ENCODE assay signal across 26 cellular contexts in genomic region chr18:31261792-31262582, GRCh38. TPM values are rescaled to one million over a fixed set of nuclear protein-coding genes. Genes with fewer than 3 reads are reported as not detected.
DNase-seq lines count a peak whose midpoint lies in the region; ATAC-seq, FAIRE-seq and TF ChIP-seq lines count a peak whose summit lies in the region.
"Had no signal": no experiment of that assay in that cellular context is flagged by ENCODE, and none has a peak within 500 bp of the region (broad histone marks: within the 10 kb centered on the region; RNA-seq: fewer than 3 reads in every experiment).

No MANE protein-coding gene starts in this region.

- FAIRE-seq in HTR-8/SVneo (lab: Jason Lieb, UNC): no peak
- FAIRE-seq: islet of Langerhans, urothelium cell line had no signal

- H3K36me3 Mint-ChIP-seq in endodermal cell (ENCODE audit: low read depth): no peaks in the 10 kb centered on the region
- H3K36me3 Mint-ChIP-seq: CD8-positive, alpha-beta memory T cell had no signal

- no peak for TF ChIP-seq CTCF in endodermal cell (conservative IDR thresholded peaks at IDR 0.05)
- no peak for TF ChIP-seq CTCF in lower lobe of right lung (IDR thresholded peaks at IDR 0.05)
- TF ChIP-seq CTCF in smooth muscle cell (IDR thresholded peaks at IDR 0.05; ENCODE audit: borderline replicate concordance, insufficient read depth, poor library complexity, severe bottlenecking): no peak

- in situ Hi-C loops in GM23248 (cut with MboI): no loop called here

- no peaks in the 10 kb centered on the region for H3K36me3 ChIP-seq in endodermal cell (ENCODE audit: control insufficient read depth, insufficient read depth, low read length)
- H3K36me3 ChIP-seq in lower lobe of right lung: no peaks in the 10 kb centered on the region
- H3K36me3 ChIP-seq in smooth muscle cell (ENCODE audit: low read depth): no peaks in the 10 kb centered on the region
- no peaks in the 10 kb centered on the region for H3K36me3 ChIP-seq in GM23248 (ENCODE audit: low read depth)

- no peaks in the 10 kb centered on the region for H3K9me2 ChIP-seq in GM23248 (ENCODE audit: insufficient read depth)

- H4K20me1 ChIP-seq in smooth muscle cell (ENCODE audit: low read depth) (no peaks in the 10 kb centered on the region), GM23248 (ENCODE audit: insufficient read depth) (no peaks in the 10 kb centered on the region)

- H3K4me1 ChIP-seq in endodermal cell (ENCODE audit: control insufficient read depth, insufficient read depth, low read length): peaks cover 9% of the 10 kb centered on the region
- H3K4me1 ChIP-seq in lower lobe of right lung: no peaks in the 10 kb centered on the region
- H3K4me1 ChIP-seq in smooth muscle cell (ENCODE audit: low read depth): peaks cover 5% of the 10 kb centered on the region
- no peaks in the 10 kb centered on the region for H3K4me1 ChIP-seq in GM23248 (ENCODE audit: insufficient read depth)
- H3K4me1 ChIP-seq: foreskin keratinocyte had no signal

- 63 to 80% methylated on average over 2 to 5 of the region's 6 CpGs for WGBS in endodermal cell (ENCODE audit: insufficient coverage in 1 of 2, insufficient read length in 1 of 2), 2 experiments
- 54% methylated on average over 6 of the region's 6 CpGs for WGBS in smooth muscle cell (ENCODE audit: low lambda C conversion rate)
- WGBS in GM23248 (ENCODE audit: low coverage in 1 of 2, low lambda C conversion rate in 2 of 2, missing lambda C conversion rate in 2 of 2), 2 experiments: 7 to 10% methylated on average over 6 of the region's 6 CpGs

- H3K79me2 ChIP-seq in smooth muscle cell (ENCODE audit: low read depth): no peaks in the 10 kb centered on the region
- no peaks in the 10 kb centered on the region for H3K79me2 ChIP-seq in GM23248 (ENCODE audit: insufficient read depth)

- no peaks in the 10 kb centered on the region for H3K27me3 Mint-ChIP-seq in endodermal cell (ENCODE audit: insufficient read depth)
- H3K27me3 Mint-ChIP-seq: CD8-positive, alpha-beta memory T cell had no signal

- intact Hi-C loops in lower lobe of right lung (cut with DNase I): no loop called here

- no peaks in the 10 kb centered on the region for H3K27me3 ChIP-seq in endodermal cell (ENCODE audit: control insufficient read depth, insufficient read depth, low read length, poor library complexity, severe bottlenecking)
- H3K27me3 ChIP-seq in lower lobe of right lung (ENCODE audit: low read depth): no peaks in the 10 kb centered on the region
- H3K27me3 ChIP-seq in smooth muscle cell (ENCODE audit: low read depth): no peaks in the 10 kb centered on the region
- H3K27me3 ChIP-seq in GM23248 (replicated peaks; ENCODE audit: insufficient read depth): no peaks in the 10 kb centered on the region
- H3K27me3 ChIP-seq: foreskin keratinocyte had no signal

- H3K4me1 Mint-ChIP-seq in endodermal cell: peaks cover 25% of the 10 kb centered on the region
- H3K4me1 Mint-ChIP-seq: CD8-positive, alpha-beta memory T cell had no signal

- H3K9me3 ChIP-seq in endodermal cell (ENCODE audit: control insufficient read depth, low read length) (no peaks in the 10 kb centered on the region), lower lobe of right lung (no peaks in the 10 kb centered on the region), smooth muscle cell (replicated peaks; ENCODE audit: low read depth) (no peaks in the 10 kb centered on the region), GM23248 (ENCODE audit: low read depth) (no peaks in the 10 kb centered on the region)

- H3K9ac ChIP-seq in endodermal cell (ENCODE audit: extremely low read depth, low read length, poor library complexity, severe bottlenecking) (peak overlapping the region; percentile 66), smooth muscle cell (ENCODE audit: low read depth) (peak overlapping the region; percentile 73), GM23248 (no peak overlapping the region)

- H3K27ac ChIP-seq in endodermal cell (ENCODE audit: low read depth, low read length) (peak overlapping the region; percentile 42), lower lobe of right lung (no peak overlapping the region), smooth muscle cell (ENCODE audit: low read depth) (peak overlapping the region; percentile 73), GM23248 (no peak overlapping the region)
- H3K27ac ChIP-seq: foreskin keratinocyte, VCaP had no signal

- peak overlapping the region; percentile 81 for H2AFZ ChIP-seq in smooth muscle cell (ENCODE audit: low read depth)
- no peak overlapping the region for H2AFZ ChIP-seq in GM23248

- peak; percentile 25 for DNase-seq in HT-29 (ENCODE audit: low spot score)
- DNase-seq in endodermal cell: peak; percentile 57
- no peak for DNase-seq in lower lobe of right lung
- no peak for DNase-seq in smooth muscle cell (lab: John Stamatoyannopoulos, UW; ENCODE audit: unreplicated experiment)
- DNase-seq in GM23248: no peak
- DNase-seq in Kasumi-1 (lab: John Stamatoyannopoulos, UW): no peak
- DNase-seq in HTR-8/SVneo (ENCODE audit: insufficient read length, low spot score): no peak
- DNase-seq: activated effector memory CD4-positive, alpha-beta T cell treated with anti-CD3 and anti-CD28 coated beads, Interleukin-2, amount 50 U/mL, for 16 hours; caudate nucleus; CD8-positive, alpha-beta memory T cell; DMS79; foreskin keratinocyte; HFFc6; hypothalamus; KBM-7; MV-4-11; NCI-H187 had no signal

- H3K4me3 ChIP-seq in endodermal cell (ENCODE audit: low read length) (peak overlapping the region; percentile 32), lower lobe of right lung (no peak overlapping the region), smooth muscle cell (no peak overlapping the region), GM23248 (no peak overlapping the region)

- H3F3A ChIP-seq in smooth muscle cell (ENCODE audit: low read depth) (no peaks in the 10 kb centered on the region), GM23248 (ENCODE audit: insufficient read depth) (no peaks in the 10 kb centered on the region)

- H3K4me3 Mint-ChIP-seq in endodermal cell: peak overlapping the region; percentile 12
- H3K4me3 Mint-ChIP-seq: CD8-positive, alpha-beta memory T cell; HFFc6; T-helper 1 cell treated with Interleukin-12 subunit alpha and Interleukin-12 subunit beta and Interleukin-4 antibody, amounts not matched to agents 30 μg/mL and 1 μg/mL, for 36 hours had no signal

- H3K4me2 ChIP-seq in smooth muscle cell (peak overlapping the region; percentile 13), GM23248 (ENCODE audit: unreplicated experiment) (no peak overlapping the region)

- H3K27ac Mint-ChIP-seq in endodermal cell: peak overlapping the region; percentile 98
- H3K27ac Mint-ChIP-seq: CD8-positive, alpha-beta memory T cell; HFFc6; T-helper 1 cell treated with Interleukin-12 subunit alpha and Interleukin-12 subunit beta and Interleukin-4 antibody, amounts not matched to agents 30 μg/mL and 1 μg/mL, for 36 hours had no signal

- H3K9me3 Mint-ChIP-seq in endodermal cell: no peaks in the 10 kb centered on the region
- H3K9me3 Mint-ChIP-seq: T-helper 1 cell treated with Interleukin-12 subunit alpha and Interleukin-12 subunit beta and Interleukin-4 antibody, amounts not matched to agents 30 μg/mL and 1 μg/mL, for 36 hours had no signal

- ATAC-seq in lower lobe of right lung: peak; percentile 42 to 91
- no peak for ATAC-seq in HG03280 (IDR thresholded peaks at IDR 0.05; ENCODE audit: unreplicated experiment)
- ATAC-seq: foreskin keratinocyte, Panc1 had no signal

RNA-seq across cellular contexts. Expression of gene DSG1, which starts 56.0 kb away (rescaled TPM):
- total RNA-seq in HT-29 (2014; rRNA removed; shearing (Covaris generic)): not detected in 2 replicates
- total RNA-seq in endodermal cell: not detected
- polyA plus RNA-seq in endodermal cell (2013, experiment 1 of 2): not detected
- not detected for polyA plus RNA-seq in endodermal cell (2013, experiment 2 of 2)
- not detected for total RNA-seq in lower lobe of right lung
- total RNA-seq in smooth muscle cell: 65.5 and 73.8 TPM in 2 replicates
- 3.4 and 5.0 TPM in 2 replicates for polyA plus RNA-seq in smooth muscle cell
- not detected in 2 replicates for total RNA-seq in GM23248 (2014; rRNA removed; shearing (Covaris generic))
- not detected in 2 replicates for polyA plus RNA-seq in GM23248 (2016; fragmentation: Nextera tagmentation; extraction: Ambion mirVana)
- total RNA-seq: CD8-positive, alpha-beta memory T cell; epithelial cell of proximal tubule; HFFc6; mononuclear cell; SK-MEL-5 had no signal
- polyA plus RNA-seq: CD8-positive, alpha-beta memory T cell had no signal

Comparison
In these comparisons a context has a peak if more than half of its experiments do, and no peak if none do; other contexts are left out.
1. DNase-seq: peak in HT-29 (single experiment) and endodermal cell (single experiment); none in lower lobe of right lung (single experiment), smooth muscle cell (single experiment), GM23248 (single experiment), Kasumi-1 (0 of 2) and HTR-8/SVneo (single experiment).
2. H3K27ac ChIP-seq: peak in endodermal cell (single experiment) and smooth muscle cell (single experiment); none in lower lobe of right lung (single experiment) and GM23248 (single experiment).
3. RNA of gene DSG1, which starts 56.0 kb away (total RNA-seq): 65.5 to 73.8 TPM in smooth muscle cell; not detected in endodermal cell, not detected in HT-29, not detected in lower lobe of right lung (single experiment) and not detected in GM23248; every median in the first group is over 10 times any median in the second.